8 cellular contexts compared by ENCODE assay signal in the genomic region with DNA sequence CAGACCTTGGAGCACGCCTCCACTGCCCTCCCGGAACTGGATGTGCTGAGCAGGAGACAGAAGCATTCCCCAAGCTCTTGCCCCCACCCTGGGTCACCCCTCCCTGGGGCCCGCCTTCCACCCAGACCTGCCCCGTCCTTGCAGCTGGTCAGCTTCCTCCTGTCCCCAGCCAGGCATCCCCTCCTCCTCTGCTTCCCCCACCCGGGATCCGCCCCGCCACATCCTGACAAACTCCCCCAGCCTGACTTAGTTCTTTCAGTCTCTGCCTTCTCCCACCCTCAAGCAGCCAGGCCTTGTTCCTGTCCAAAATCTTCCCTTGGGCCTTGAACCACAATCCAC. TPM values are rescaled to one million over a fixed set of nuclear protein-coding genes. Genes with fewer than 3 reads are reported as not detected.
DNase-seq lines count a peak whose midpoint lies in the region.

No MANE protein-coding gene starts in this region.

- H3K4me1 ChIP-seq in CD4-positive, alpha-beta memory T cell (ENCODE audit: insufficient read depth, low read length): peaks cover 6% of the 10 kb centered on the region
- H3K4me1 ChIP-seq in duodenal mucosa (ENCODE audit: control insufficient read depth in 1 of 2, insufficient read depth in 2 of 2, low read length in 2 of 2): peaks cover 22 to 46% of the 10 kb centered on the region in 2 donors

- no peak overlapping the region for H3K9ac ChIP-seq in duodenal mucosa (ENCODE audit: low read depth in 1 of 2, low read length in 2 of 2)

- POLR2A ChIA-PET in CD4-positive, alpha-beta memory T cell (lab: Charles Lee; ENCODE audit: partially characterized antibody): no interaction called here

- CTCF ChIA-PET in CD4-positive, alpha-beta memory T cell (lab: Charles Lee; ENCODE audit: partially characterized antibody): no interaction called here

- no peaks in the 10 kb centered on the region for H3K36me3 Mint-ChIP-seq in CD4-positive, alpha-beta memory T cell

- peak overlapping the region in 1 of 7 donors; percentile 71 for H3K27ac Mint-ChIP-seq in CD4-positive, alpha-beta memory T cell

- no peaks in the 10 kb centered on the region for H3K27me3 ChIP-seq in CD4-positive, alpha-beta memory T cell (ENCODE audit: insufficient read depth, low read length)
- no peaks in the 10 kb centered on the region for H3K27me3 ChIP-seq in duodenal mucosa (ENCODE audit: control insufficient read depth in 1 of 2, insufficient read depth in 2 of 2, low read length in 2 of 2)

- H3K36me3 ChIP-seq in CD4-positive, alpha-beta memory T cell (ENCODE audit: insufficient read depth, low read length): no peaks in the 10 kb centered on the region
- H3K36me3 ChIP-seq in duodenal mucosa (ENCODE audit: control insufficient read depth in 1 of 2, insufficient read depth in 2 of 2, low read length in 2 of 2): no peaks in the 10 kb centered on the region

- H3K27ac ChIP-seq in CD4-positive, alpha-beta memory T cell (ENCODE audit: low read depth, low read length): no peak overlapping the region
- peak overlapping the region; percentile 52 for H3K27ac ChIP-seq in duodenal mucosa (ENCODE audit: low read depth, low read length)

- intact Hi-C loops in CD4-positive, alpha-beta memory T cell (cut with micrococcal nuclease): no loop called here

- peaks cover 8% of the 10 kb centered on the region in 2 donors for H3K27me3 Mint-ChIP-seq in CD4-positive, alpha-beta memory T cell

- H3K4me3 ChIP-seq in CD4-positive, alpha-beta memory T cell (ENCODE audit: low read length in 2 of 2): no peak overlapping the region
- H3K4me3 ChIP-seq in duodenal mucosa (ENCODE audit: low read depth in 1 of 2, low read length in 2 of 2): no peak overlapping the region

- peak overlapping the region in 5 of 8 donors; percentile 17 to 71 (median 61) for H3K4me3 Mint-ChIP-seq in CD4-positive, alpha-beta memory T cell

- H3K9me3 ChIP-seq in CD4-positive, alpha-beta memory T cell (ENCODE audit: control insufficient read depth in 1 of 2, low read length in 2 of 2): no peaks in the 10 kb centered on the region
- no peaks in the 10 kb centered on the region for H3K9me3 ChIP-seq in duodenal mucosa (ENCODE audit: control insufficient read depth in 1 of 2, low read length in 2 of 2)

- H3K9me3 Mint-ChIP-seq in CD4-positive, alpha-beta memory T cell: no peaks in the 10 kb centered on the region

- H3K4me1 Mint-ChIP-seq in CD4-positive, alpha-beta memory T cell: peaks cover 2 to 15% (median 4%) of the 10 kb centered on the region in 4 donors

- peak in 1 of 5 donors; percentile 40 for DNase-seq in CD4-positive, alpha-beta memory T cell
- DNase-seq in NCI-H69 (lab: John Stamatoyannopoulos, UW) (peak; percentile 25), myocyte (ENCODE audit: low read depth) (peak; percentile 78), NCI-H2107 treated with DMSO at 0.1 percent for 48 hours (lab: John Stamatoyannopoulos, UW; ENCODE audit: unreplicated experiment) (no peak), NCI-H2171 (lab: John Stamatoyannopoulos, UW) (no peak), NK-92 (lab: John Stamatoyannopoulos, UW; ENCODE audit: unreplicated experiment) (no peak), NCI-H1436 treated with DMSO at 0.1 percent for 48 hours (lab: John Stamatoyannopoulos, UW) (no peak)

RNA-seq across cellular contexts. Expression of gene PLXNB2, which starts 1.1 kb away (rescaled TPM):
- total RNA-seq in CD4-positive, alpha-beta memory T cell: 1 to 10 TPM; 2.8 to 4.6 TPM
- polyA plus RNA-seq in CD4-positive, alpha-beta memory T cell: under 1 TPM in 1 of 2 donors, not detected in 1; 0.40 TPM
- total RNA-seq in myocyte: 112 and 163 TPM in 2 replicates
- 255 TPM for polyA plus RNA-seq in myocyte (2012)

RNA-seq across cellular contexts. Expression of gene DENND6B, which starts 18.2 kb away (rescaled TPM):
- total RNA-seq in CD4-positive, alpha-beta memory T cell: 1 to 10 TPM; 1.5 to 2.4 TPM
- under 1 TPM; 0.22 to 0.36 TPM for polyA plus RNA-seq in CD4-positive, alpha-beta memory T cell
- total RNA-seq in myocyte: 4.7 TPM in 2 replicates
- 9.7 TPM for polyA plus RNA-seq in myocyte (2012)

RNA-seq across cellular contexts. Expression of gene PPP6R2, which starts 34.6 kb away (rescaled TPM):
- 10 to 100 TPM; 80.1 to 91.2 TPM for total RNA-seq in CD4-positive, alpha-beta memory T cell
- 10 to 100 TPM; 13.3 to 27.7 TPM for polyA plus RNA-seq in CD4-positive, alpha-beta memory T cell
- total RNA-seq in myocyte: 65.8 and 74.8 TPM in 2 replicates
- polyA plus RNA-seq in myocyte (2012): 39.5 TPM

RNA-seq across cellular contexts. Expression of gene MAPK11, which starts 38.4 kb away (rescaled TPM):
- total RNA-seq in CD4-positive, alpha-beta memory T cell: 1 to 10 TPM; 1.6 to 1.7 TPM
- polyA plus RNA-seq in CD4-positive, alpha-beta memory T cell: under 1 TPM; 0.10 to 0.54 TPM
- 3.2 and 3.3 TPM in 2 replicates for total RNA-seq in myocyte
- 6.0 TPM for polyA plus RNA-seq in myocyte (2012)

RNA-seq across cellular contexts. Expression of gene MAPK12, which starts 47.1 kb away (rescaled TPM):
- total RNA-seq in CD4-positive, alpha-beta memory T cell: 1 to 10 TPM; 2.9 TPM
- under 1 TPM in 1 of 2 donors, not detected in 1; 0.05 TPM for polyA plus RNA-seq in CD4-positive, alpha-beta memory T cell
- total RNA-seq in myocyte: 27.9 and 30.0 TPM in 2 replicates
- 15.1 TPM for polyA plus RNA-seq in myocyte (2012)

Comparison
In these comparisons a context has a peak if more than half of its experiments do, and no peak if none do; other contexts are left out.
1. DNase-seq: peak in NCI-H69 (single experiment) and myocyte (single experiment); none in NCI-H2107 treated with DMSO at 0.1 percent for 48 hours (single experiment), NCI-H2171 (single experiment), NK-92 (single experiment) and NCI-H1436 treated with DMSO at 0.1 percent for 48 hours (single experiment).
2. RNA of gene PLXNB2, which starts 1.1 kb away (total RNA-seq): 112 to 163 TPM in myocyte; 2.8 to 4.6 TPM in CD4-positive, alpha-beta memory T cell; every median in the first group is over 10 times any median in the second.